In genomic region chr15:60584355-60585023, GRCh38 we compare ENCODE assay signal across 10 cellular contexts.
DNase-seq lines count a peak whose midpoint lies in the region; ATAC-seq lines count a peak whose summit lies in the region.
"Had no signal": no experiment of that assay in that cellular context is flagged by ENCODE, and none has a peak within 500 bp of the region (broad histone marks: within the 10 kb centered on the region; RNA-seq: fewer than 3 reads in every experiment).

No MANE protein-coding gene starts in this region.

- H3K27ac Mint-ChIP-seq in activated CD4-positive, alpha-beta T cell treated with anti-CD3 and anti-CD28 coated beads, Interleukin-2, amount 10 ng/mL, durations not matched to agents 24 days and 14 days = peak overlapping the region; percentile 94
- peak overlapping the region; percentile 96 for H3K27ac Mint-ChIP-seq in activated naive CD8-positive, alpha-beta T cell treated with anti-CD3 and anti-CD28 coated beads, Interleukin-2, amount 50 U/mL, for 24 hours
- H3K27ac Mint-ChIP-seq in stimulated activated memory B cell treated with anti-CD40 and anti-IgM and Interleukin-4, amounts not matched to agents 10 μg/mL and 1 μg/mL and 100 μg/mL, for 72 hours = peak overlapping the region; percentile 80

- intact Hi-C loops in activated CD4-positive, alpha-beta T cell treated with anti-CD3 and anti-CD28 coated beads, Interleukin-2, amount 10 ng/mL, durations not matched to agents 24 days and 14 days (cut with micrococcal nuclease) = loop anchor here (1.0 to 10.0 kb wide), 9 partner anchors 9 to 1480 kb away; partner anchors contain the start of genes ANXA2, C2CD4A and VPS13C

- no peaks in the 10 kb centered on the region for H3K9me3 Mint-ChIP-seq in activated CD4-positive, alpha-beta T cell treated with anti-CD3 and anti-CD28 coated beads, Interleukin-2, amount 10 ng/mL, durations not matched to agents 24 days and 14 days
- no peaks in the 10 kb centered on the region for H3K9me3 Mint-ChIP-seq in activated naive CD8-positive, alpha-beta T cell treated with anti-CD3 and anti-CD28 coated beads, Interleukin-2, amount 50 U/mL, for 24 hours
- H3K9me3 Mint-ChIP-seq in stimulated activated memory B cell treated with anti-CD40 and anti-IgM and Interleukin-4, amounts not matched to agents 10 μg/mL and 1 μg/mL and 100 μg/mL, for 72 hours = no peaks in the 10 kb centered on the region
- H3K9me3 Mint-ChIP-seq: H9 had no signal

- DNase-seq in activated CD4-positive, alpha-beta T cell treated with anti-CD3 and anti-CD28 coated beads, Interleukin-2, amount 10 ng/mL, durations not matched to agents 24 days and 14 days = peak; percentile 79
- DNase-seq in activated CD4-positive, alpha-beta T cell treated with anti-CD3 and anti-CD28 coated beads, Interleukin-2, amount 50 U/mL, for 48 hours = no peak
- DNase-seq in activated naive CD8-positive, alpha-beta T cell treated with anti-CD3 and anti-CD28 coated beads, Interleukin-2, amount 50 U/mL, for 24 hours = no peak
- DNase-seq in putamen (ENCODE audit: low spot score) = no peak
- no peak for DNase-seq in NCI-H2081 (lab: John Stamatoyannopoulos, UW)
- DNase-seq: brain microvascular endothelial cell, H9 had no signal

- peak overlapping the region; percentile 71 for H3K4me3 Mint-ChIP-seq in activated CD4-positive, alpha-beta T cell treated with anti-CD3 and anti-CD28 coated beads, Interleukin-2, amount 10 ng/mL, durations not matched to agents 24 days and 14 days
- peak overlapping the region; percentile 57 for H3K4me3 Mint-ChIP-seq in activated naive CD8-positive, alpha-beta T cell treated with anti-CD3 and anti-CD28 coated beads, Interleukin-2, amount 50 U/mL, for 24 hours
- peak overlapping the region; percentile 31 for H3K4me3 Mint-ChIP-seq in stimulated activated memory B cell treated with anti-CD40 and anti-IgM and Interleukin-4, amounts not matched to agents 10 μg/mL and 1 μg/mL and 100 μg/mL, for 72 hours
- H3K4me3 Mint-ChIP-seq: H9 had no signal

- H3K27me3 Mint-ChIP-seq in activated CD4-positive, alpha-beta T cell treated with anti-CD3 and anti-CD28 coated beads, Interleukin-2, amount 10 ng/mL, durations not matched to agents 24 days and 14 days = no peaks in the 10 kb centered on the region
- H3K27me3 Mint-ChIP-seq in activated naive CD8-positive, alpha-beta T cell treated with anti-CD3 and anti-CD28 coated beads, Interleukin-2, amount 50 U/mL, for 24 hours = no peaks in the 10 kb centered on the region
- no peaks in the 10 kb centered on the region for H3K27me3 Mint-ChIP-seq in stimulated activated memory B cell treated with anti-CD40 and anti-IgM and Interleukin-4, amounts not matched to agents 10 μg/mL and 1 μg/mL and 100 μg/mL, for 72 hours

- H3K4me1 Mint-ChIP-seq in activated CD4-positive, alpha-beta T cell treated with anti-CD3 and anti-CD28 coated beads, Interleukin-2, amount 10 ng/mL, durations not matched to agents 24 days and 14 days = peaks cover 73% of the 10 kb centered on the region
- H3K4me1 Mint-ChIP-seq in activated naive CD8-positive, alpha-beta T cell treated with anti-CD3 and anti-CD28 coated beads, Interleukin-2, amount 50 U/mL, for 24 hours = peaks cover 98% of the 10 kb centered on the region
- H3K4me1 Mint-ChIP-seq in stimulated activated memory B cell treated with anti-CD40 and anti-IgM and Interleukin-4, amounts not matched to agents 10 μg/mL and 1 μg/mL and 100 μg/mL, for 72 hours = peaks cover 53% of the 10 kb centered on the region

- peaks cover 10% of the 10 kb centered on the region for H3K36me3 Mint-ChIP-seq in activated CD4-positive, alpha-beta T cell treated with anti-CD3 and anti-CD28 coated beads, Interleukin-2, amount 10 ng/mL, durations not matched to agents 24 days and 14 days (ENCODE audit: low read depth)
- peaks cover 2% of the 10 kb centered on the region for H3K36me3 Mint-ChIP-seq in activated naive CD8-positive, alpha-beta T cell treated with anti-CD3 and anti-CD28 coated beads, Interleukin-2, amount 50 U/mL, for 24 hours (ENCODE audit: low read depth)
- H3K36me3 Mint-ChIP-seq in stimulated activated memory B cell treated with anti-CD40 and anti-IgM and Interleukin-4, amounts not matched to agents 10 μg/mL and 1 μg/mL and 100 μg/mL, for 72 hours = no peaks in the 10 kb centered on the region

- ATAC-seq in HG03175 (IDR thresholded peaks at IDR 0.05; ENCODE audit: unreplicated experiment) (peak; percentile 74), HG02970 (IDR thresholded peaks at IDR 0.05; ENCODE audit: low FRiP score, unreplicated experiment) (no peak)
- no peak for ATAC-seq in activated naive CD8-positive, alpha-beta T cell treated with anti-CD3 and anti-CD28 coated beads, Interleukin-2, amount 50 U/mL, for 24 hours
- no peak for ATAC-seq in stimulated activated memory B cell treated with anti-CD40 and anti-IgM and Interleukin-4, amounts not matched to agents 10 μg/mL and 1 μg/mL and 100 μg/mL, for 72 hours
